In the genomic region with DNA sequence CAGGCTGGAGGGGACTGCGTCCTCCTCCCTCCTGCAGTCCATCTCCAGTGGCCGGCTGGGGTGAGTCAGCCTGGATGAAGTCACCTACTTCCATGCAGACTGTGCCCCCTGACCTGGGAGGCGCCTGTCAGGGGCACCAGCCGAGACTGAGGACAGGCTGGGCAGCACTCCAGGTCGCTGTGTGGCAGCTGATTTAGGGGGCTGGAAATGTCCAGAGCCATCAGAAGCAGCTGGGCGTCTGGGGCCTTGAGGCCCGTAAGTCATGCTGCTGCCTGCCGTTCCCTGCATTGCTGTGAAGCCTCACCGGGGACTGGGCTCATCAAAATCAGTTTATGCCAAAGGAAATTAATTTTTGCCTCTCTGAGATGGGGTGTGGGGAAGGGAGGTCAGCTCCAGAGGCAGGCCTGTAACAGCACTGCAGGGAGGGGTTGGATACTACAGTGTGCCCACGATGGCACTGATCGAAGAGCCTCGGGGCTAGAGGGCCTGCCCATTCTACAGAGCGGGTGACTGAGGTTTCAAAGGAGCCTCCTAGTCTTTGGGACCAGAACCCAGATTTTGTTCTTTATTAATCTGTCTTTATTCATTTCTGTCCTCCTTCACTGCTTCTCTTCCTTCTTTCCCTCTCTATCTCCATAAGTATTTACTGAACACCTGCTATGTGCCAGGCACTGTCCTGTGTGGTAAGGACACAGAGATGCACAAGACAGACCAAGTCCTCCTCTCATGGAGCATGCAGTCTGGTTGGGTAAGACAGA, we compare ENCODE assay signal across 1 cellular context.
TF ChIP-seq lines count a peak whose summit lies in the region.

No MANE protein-coding gene starts in this region.

TF ChIP-seq in HepG2, 621 proteins besides CTCF, POLR2A, EP300 and RAD21 (continued from another document and continues in another):
- TF ChIP-seq, protein P1, sequence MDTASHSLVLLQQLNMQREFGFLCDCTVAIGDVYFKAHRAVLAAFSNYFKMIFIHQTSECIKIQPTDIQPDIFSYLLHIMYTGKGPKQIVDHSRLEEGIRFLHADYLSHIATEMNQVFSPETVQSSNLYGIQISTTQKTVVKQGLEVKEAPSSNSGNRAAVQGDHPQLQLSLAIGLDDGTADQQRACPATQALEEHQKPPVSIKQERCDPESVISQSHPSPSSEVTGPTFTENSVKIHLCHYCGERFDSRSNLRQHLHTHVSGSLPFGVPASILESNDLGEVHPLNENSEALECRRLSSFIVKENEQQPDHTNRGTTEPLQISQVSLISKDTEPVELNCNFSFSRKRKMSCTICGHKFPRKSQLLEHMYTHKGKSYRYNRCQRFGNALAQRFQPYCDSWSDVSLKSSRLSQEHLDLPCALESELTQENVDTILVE (CRISPR knock-in tag; IDR thresholded peaks at IDR 0.05): no peak
- TF ChIP-seq SRY (CRISPR knock-in tag; IDR thresholded peaks at IDR 0.05): no peak
- no peak for TF ChIP-seq FOXA1 (IDR thresholded peaks at IDR 0.05)
- no peak for TF ChIP-seq FOXA1 (CRISPR knock-in tag; IDR thresholded peaks at IDR 0.05)
- TF ChIP-seq NBN (conservative IDR thresholded peaks at IDR 0.05): no peak
- peak; percentile 29 for TF ChIP-seq ASH2L (IDR thresholded peaks at IDR 0.05; ENCODE audit: insufficient read length, low read depth, low read length)
- no peak for TF ChIP-seq SP1 (IDR thresholded peaks at IDR 0.05)
- TF ChIP-seq SP1 (CRISPR knock-in tag; IDR thresholded peaks at IDR 0.05): no peak
- TF ChIP-seq BCL3 (CRISPR knock-in tag; IDR thresholded peaks at IDR 0.05): no peak
- TF ChIP-seq ARID3A (IDR thresholded peaks at IDR 0.05; ENCODE audit: low read depth, low read length): no peak
- TF ChIP-seq, protein P2, sequence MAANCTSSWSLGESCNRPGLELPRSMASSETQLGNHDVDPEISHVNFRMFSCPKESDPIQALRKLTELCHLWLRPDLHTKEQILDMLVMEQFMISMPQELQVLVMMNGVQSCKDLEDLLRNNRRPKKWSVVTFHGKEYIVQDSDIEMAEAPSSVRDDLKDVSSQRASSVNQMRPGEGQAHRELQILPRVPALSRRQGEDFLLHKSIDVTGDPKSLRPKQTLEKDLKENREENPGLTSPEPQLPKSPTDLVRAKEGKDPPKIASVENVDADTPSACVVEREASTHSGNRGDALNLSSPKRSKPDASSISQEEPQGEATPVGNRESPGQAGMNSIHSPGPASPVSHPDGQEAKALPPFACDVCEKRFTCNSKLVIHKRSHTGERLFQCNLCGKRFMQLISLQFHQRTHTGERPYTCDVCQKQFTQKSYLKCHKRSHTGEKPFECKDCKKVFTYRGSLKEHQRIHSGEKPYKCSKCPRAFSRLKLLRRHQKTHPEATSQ (CRISPR knock-in tag; IDR thresholded peaks at IDR 0.05; ENCODE audit: borderline replicate concordance): no peak
- no peak for TF ChIP-seq ZNF562 (CRISPR knock-in tag; IDR thresholded peaks at IDR 0.05; ENCODE audit: borderline replicate concordance)
- no peak for TF ChIP-seq ZNF30 (CRISPR knock-in tag; IDR thresholded peaks at IDR 0.05)
- no peak for TF ChIP-seq ZNF841 (CRISPR knock-in tag; IDR thresholded peaks at IDR 0.05; ENCODE audit: borderline replicate concordance)
- TF ChIP-seq PTBP1 (IDR thresholded peaks at IDR 0.05; ENCODE audit: low read depth, low read length, poor library complexity, severe bottlenecking): no peak
- TF ChIP-seq ZNF558 (CRISPR knock-in tag; IDR thresholded peaks at IDR 0.05; ENCODE audit: borderline replicate concordance): no peak
- no peak for TF ChIP-seq GMEB1 (CRISPR knock-in tag; IDR thresholded peaks at IDR 0.05; ENCODE audit: borderline replicate concordance)
- TF ChIP-seq RCOR2 (CRISPR knock-in tag; IDR thresholded peaks at IDR 0.05): no peak
- TF ChIP-seq, protein P3, sequence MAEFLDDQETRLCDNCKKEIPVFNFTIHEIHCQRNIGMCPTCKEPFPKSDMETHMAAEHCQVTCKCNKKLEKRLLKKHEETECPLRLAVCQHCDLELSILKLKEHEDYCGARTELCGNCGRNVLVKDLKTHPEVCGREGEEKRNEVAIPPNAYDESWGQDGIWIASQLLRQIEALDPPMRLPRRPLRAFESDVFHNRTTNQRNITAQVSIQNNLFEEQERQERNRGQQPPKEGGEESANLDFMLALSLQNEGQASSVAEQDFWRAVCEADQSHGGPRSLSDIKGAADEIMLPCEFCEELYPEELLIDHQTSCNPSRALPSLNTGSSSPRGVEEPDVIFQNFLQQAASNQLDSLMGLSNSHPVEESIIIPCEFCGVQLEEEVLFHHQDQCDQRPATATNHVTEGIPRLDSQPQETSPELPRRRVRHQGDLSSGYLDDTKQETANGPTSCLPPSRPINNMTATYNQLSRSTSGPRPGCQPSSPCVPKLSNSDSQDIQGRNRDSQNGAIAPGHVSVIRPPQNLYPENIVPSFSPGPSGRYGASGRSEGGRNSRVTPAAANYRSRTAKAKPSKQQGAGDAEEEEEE (CRISPR knock-in tag; IDR thresholded peaks at IDR 0.05; ENCODE audit: borderline replicate concordance): no peak
- TF ChIP-seq SP140L (CRISPR knock-in tag; IDR thresholded peaks at IDR 0.05; ENCODE audit: borderline replicate concordance): no peak
- no peak for TF ChIP-seq CENPBD1 (CRISPR knock-in tag; IDR thresholded peaks at IDR 0.05; ENCODE audit: borderline replicate concordance, low read depth)
- no peak for TF ChIP-seq SNRNP70 (IDR thresholded peaks at IDR 0.05; ENCODE audit: low read depth, low read length)
- no peak for TF ChIP-seq SIX4 (CRISPR knock-in tag; IDR thresholded peaks at IDR 0.05)
- TF ChIP-seq ZNF205 (CRISPR knock-in tag; IDR thresholded peaks at IDR 0.05): no peak
- TF ChIP-seq PAX8 (CRISPR knock-in tag; IDR thresholded peaks at IDR 0.05; ENCODE audit: borderline replicate concordance): no peak
- TF ChIP-seq ZNF790 (CRISPR knock-in tag; IDR thresholded peaks at IDR 0.05; ENCODE audit: borderline replicate concordance): no peak
- no peak for TF ChIP-seq AFF4 (CRISPR knock-in tag; IDR thresholded peaks at IDR 0.05)
- peak; percentile 62 for TF ChIP-seq RXRB (CRISPR knock-in tag; IDR thresholded peaks at IDR 0.05; ENCODE audit: borderline replicate concordance)
- no peak for TF ChIP-seq YY1 (IDR thresholded peaks at IDR 0.05; ENCODE audit: insufficient read depth, insufficient replicate concordance, low read depth, low read length)
- no peak for TF ChIP-seq FOXK1 (CRISPR knock-in tag; IDR thresholded peaks at IDR 0.05; ENCODE audit: borderline replicate concordance, low read depth)
- peak; percentile 83 for TF ChIP-seq PAXIP1 (CRISPR knock-in tag; conservative IDR thresholded peaks at IDR 0.05)
- no peak for TF ChIP-seq ZNF652 (CRISPR knock-in tag; IDR thresholded peaks at IDR 0.05; ENCODE audit: borderline replicate concordance, low read depth)
- no peak for TF ChIP-seq ZNF775 (CRISPR knock-in tag; IDR thresholded peaks at IDR 0.05; ENCODE audit: borderline replicate concordance)
- TF ChIP-seq NR1H2 (CRISPR knock-in tag; IDR thresholded peaks at IDR 0.05; ENCODE audit: borderline replicate concordance, low read depth): no peak
- peak; percentile 93 for TF ChIP-seq JUND (CRISPR knock-in tag; IDR thresholded peaks at IDR 0.05)
- no peak for TF ChIP-seq ZNF883 (CRISPR knock-in tag; IDR thresholded peaks at IDR 0.05; ENCODE audit: not compliant biosample characterization)
- no peak for TF ChIP-seq BHLHE40 (IDR thresholded peaks at IDR 0.05; ENCODE audit: low read length)
- TF ChIP-seq, protein P4, sequence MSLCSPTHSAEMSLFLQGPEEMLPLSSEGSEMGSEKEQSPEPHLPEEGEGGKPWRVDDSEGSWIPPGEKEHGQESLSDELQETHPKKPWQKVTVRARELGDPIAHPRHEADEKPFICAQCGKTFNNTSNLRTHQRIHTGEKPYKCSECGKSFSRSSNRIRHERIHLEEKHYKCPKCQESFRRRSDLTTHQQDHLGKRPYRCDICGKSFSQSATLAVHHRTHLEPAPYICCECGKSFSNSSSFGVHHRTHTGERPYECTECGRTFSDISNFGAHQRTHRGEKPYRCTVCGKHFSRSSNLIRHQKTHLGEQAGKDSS (CRISPR knock-in tag; IDR thresholded peaks at IDR 0.05; ENCODE audit: borderline replicate concordance, low read depth): no peak; the same call in 1 of the 2 replicates
- TF ChIP-seq FOSL2 (CRISPR knock-in tag; IDR thresholded peaks at IDR 0.05): peak; percentile 96
